26 cellular contexts compared by ENCODE assay signal in the genomic region with DNA sequence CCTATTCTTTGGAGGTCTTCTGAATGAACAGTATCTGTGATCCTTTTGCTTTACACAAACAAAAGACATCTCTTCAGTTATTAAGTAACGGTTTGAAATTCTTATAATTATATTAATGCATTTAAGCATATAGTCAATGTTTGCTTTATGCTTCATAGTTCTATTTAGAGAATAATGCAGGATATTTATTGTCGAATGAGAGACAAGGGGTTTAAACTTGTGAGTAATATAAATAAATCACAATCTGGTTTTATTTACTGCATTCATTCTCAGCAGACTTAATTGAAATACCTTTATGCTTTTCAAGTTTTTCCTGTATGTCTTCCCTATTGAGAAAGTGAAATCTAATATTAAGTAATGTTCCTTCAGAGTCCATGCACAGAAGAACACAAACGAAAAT.
"Had no signal": no experiment of that assay in that cellular context is flagged by ENCODE, and none has a peak within 500 bp of the region (broad histone marks: within the 10 kb centered on the region; RNA-seq: fewer than 3 reads in every experiment).

No MANE protein-coding gene starts in this region.

- H3K9me3 ChIP-seq: suprapubic skin, testis, thoracic aorta, thyroid gland, tibial artery, tibial nerve, transverse colon, upper lobe of left lung, upper lobe of right lung, uterus, vagina had no signal

- H3K27ac ChIP-seq: stomach, suprapubic skin, testis, thoracic aorta, thyroid gland, tibial artery, tibial nerve, transverse colon, upper lobe of left lung, upper lobe of right lung, uterus, vagina had no signal

- DNase-seq: stimulated activated CD4-positive, alpha-beta T cell treated with anti-CD3 and anti-CD28 coated beads, Interleukin-2, amount 100 ng/mL, for 48 hours; stimulated activated CD4-positive, alpha-beta T cell treated with anti-CD3 and anti-CD28 coated beads, Interleukin-4, amount 100 ng/mL, for 1 hour; stimulated activated CD4-positive, alpha-beta T cell treated with anti-CD3 and anti-CD28 coated beads, Interleukin-4, amount 100 ng/mL, for 24 hours; stimulated activated CD4-positive, alpha-beta T cell treated with anti-CD3 and anti-CD28 coated beads, Interleukin-4, amount 100 ng/mL, for 4 hours; stimulated activated CD8-positive, alpha-beta memory T cell treated with anti-CD3 and anti-CD28 coated beads, Interleukin-4, amount 100 ng/mL, for 48 hours; stimulated activated naive B cell treated with anti-CD40 and anti-IgM and Interleukin-4, amounts not matched to agents 10 μg/mL and 1 μg/mL and 100 μg/mL, for 72 hours; stimulated activated naive CD4-positive, alpha-beta T cell; stimulated activated naive CD4-positive, alpha-beta T cell treated with Interleukin-2 at 50 U/mL for 16 hours; stimulated activated naive CD8-positive, alpha-beta T cell treated with anti-CD3 and anti-CD28 coated beads, Interleukin-15, amount 100 ng/mL, for 72 hours; stimulated activated naive CD8-positive, alpha-beta T cell treated with anti-CD3 and anti-CD28 coated beads, Interleukin-15, Interleukin-2, amounts not matched to agents 100 U/mL and 50 U/mL, for 24 hours; stomach; substantia nigra; testis; thyroid gland; tibial artery; transverse colon; trophoblast cell; upper lobe of left lung; upper lobe of right lung; uterus had no signal

- H3K27me3 ChIP-seq: stomach, suprapubic skin, testis, thyroid gland, tibial artery, tibial nerve, transverse colon, upper lobe of left lung, upper lobe of right lung, uterus, vagina had no signal

- H3K36me3 ChIP-seq: stomach, suprapubic skin, thoracic aorta, thyroid gland, tibial artery, tibial nerve, transverse colon, upper lobe of left lung, upper lobe of right lung, uterus, vagina had no signal

- ATAC-seq: stimulated activated effector memory CD8-positive, alpha-beta T cell treated with anti-CD3 and anti-CD28 coated beads, Interleukin-12 subunit alpha, Interleukin-12 subunit beta, amount 100 ng/mL, for 72 hours; stimulated activated memory B cell treated with anti-CD40 and anti-IgM and Interleukin-4, amounts not matched to agents 10 μg/mL and 1 μg/mL and 100 μg/mL, for 72 hours; stimulated activated naive B cell treated with anti-CD40 and anti-IgM and Interleukin-4, amounts not matched to agents 10 μg/mL and 1 μg/mL and 100 μg/mL, for 72 hours; stimulated activated naive CD8-positive, alpha-beta T cell treated with anti-CD3 and anti-CD28 coated beads, Interleukin-15, amount 100 ng/mL, for 72 hours; stimulated activated naive CD8-positive, alpha-beta T cell treated with anti-CD3 and anti-CD28 coated beads, Interleukin-15, Interleukin-2, amounts not matched to agents 100 U/mL and 50 U/mL, for 24 hours; upper lobe of right lung had no signal

- H3K4me3 ChIP-seq: stomach, suprapubic skin, testis, thoracic aorta, thyroid gland, tibial artery, tibial nerve, transverse colon, upper lobe of left lung, upper lobe of right lung, uterus, vagina had no signal

- H3K4me1 ChIP-seq: suprapubic skin, testis, thyroid gland, transverse colon, upper lobe of left lung, upper lobe of right lung, uterus, vagina had no signal
